Comparison of ENCODE assay signal across 8 cellular contexts in the genomic region with DNA sequence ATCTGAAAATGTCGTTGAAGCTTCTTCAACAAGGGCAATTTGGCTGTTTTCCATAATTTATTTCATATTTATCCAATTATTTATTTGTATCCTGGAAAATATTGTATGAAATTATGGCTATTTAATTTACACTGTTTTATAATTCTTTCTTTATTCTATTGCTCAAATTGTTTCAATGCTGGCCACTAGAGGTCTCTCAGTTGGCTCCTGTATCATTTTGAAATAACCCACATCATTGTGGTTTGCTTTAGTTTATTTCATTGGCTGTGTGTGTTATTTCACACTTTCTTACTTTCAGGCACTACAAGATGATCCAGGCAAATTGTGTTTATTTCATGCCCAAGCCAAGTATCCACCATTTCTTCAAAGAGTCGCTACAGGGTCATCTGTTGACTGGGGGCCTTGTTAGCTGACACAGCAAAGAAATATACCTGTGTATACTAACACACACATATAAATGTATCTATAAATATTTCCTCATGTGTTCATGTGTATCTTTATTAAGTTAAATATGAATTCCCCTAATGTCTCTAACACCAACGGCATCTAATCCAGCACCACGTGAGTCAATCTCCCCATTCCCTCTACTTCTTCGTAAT.
DNase-seq lines count a peak whose midpoint lies in the region; ATAC-seq and TF ChIP-seq lines count a peak whose summit lies in the region.

No MANE protein-coding gene starts in this region.

- DNase-seq in SIG-M5 treated with dmso at 0.1 percent for 504 hours (lab: John Stamatoyannopoulos, UW; ENCODE audit: unreplicated experiment) (peak; percentile 0), SIG-M5 (lab: John Stamatoyannopoulos, UW) (no peak), RPMI7951 (ENCODE audit: low read depth) (peak; percentile 5), fibroblast of pulmonary artery (ENCODE audit: low read depth) (peak; percentile 17), tibial artery (no peak), DMS114 treated with DMSO at 0.1 percent for 48 hours (lab: John Stamatoyannopoulos, UW; ENCODE audit: unreplicated experiment) (no peak), left colon (no peak)

- ATAC-seq in HG03378 (IDR thresholded peaks at IDR 0.05; ENCODE audit: unreplicated experiment) (no peak), left colon (no peak)

- intact Hi-C loops in tibial artery (cut with DNase I; ENCODE audit: low total_unique reads): no loop called here
- intact Hi-C loops in left colon (cut with DNase I, micrococcal nuclease): no loop called here

- H3K4me3 ChIP-seq in fibroblast of pulmonary artery (replicated peaks; ENCODE audit: low read depth, low read length) (no peak overlapping the region), tibial artery (no peak overlapping the region)

- no peaks in the 10 kb centered on the region for H3K9me3 ChIP-seq in tibial artery

- TF ChIP-seq CTCF in fibroblast of pulmonary artery (IDR thresholded peaks at IDR 0.05; ENCODE audit: low read length, missing control alignments) (peak; percentile 46), tibial artery (IDR thresholded peaks at IDR 0.05) (peak; percentile 37 to 40)

- no peak overlapping the region for H3K27ac ChIP-seq in tibial artery

- no peaks in the 10 kb centered on the region for H3K4me1 ChIP-seq in tibial artery

- no peaks in the 10 kb centered on the region for H3K27me3 ChIP-seq in tibial artery

- no peaks in the 10 kb centered on the region for H3K36me3 ChIP-seq in tibial artery

Comparison
In these comparisons a context has a peak if more than half of its experiments do, and no peak if none do; other contexts are left out.
1. DNase-seq: peak in SIG-M5 treated with dmso at 0.1 percent for 504 hours (single experiment), RPMI7951 (single experiment) and fibroblast of pulmonary artery (single experiment); none in SIG-M5 (single experiment), tibial artery (0 of 2), DMS114 treated with DMSO at 0.1 percent for 48 hours (single experiment) and left colon (0 of 2).